Comparison of ENCODE assay signal across 1 cellular context in the genomic region with DNA sequence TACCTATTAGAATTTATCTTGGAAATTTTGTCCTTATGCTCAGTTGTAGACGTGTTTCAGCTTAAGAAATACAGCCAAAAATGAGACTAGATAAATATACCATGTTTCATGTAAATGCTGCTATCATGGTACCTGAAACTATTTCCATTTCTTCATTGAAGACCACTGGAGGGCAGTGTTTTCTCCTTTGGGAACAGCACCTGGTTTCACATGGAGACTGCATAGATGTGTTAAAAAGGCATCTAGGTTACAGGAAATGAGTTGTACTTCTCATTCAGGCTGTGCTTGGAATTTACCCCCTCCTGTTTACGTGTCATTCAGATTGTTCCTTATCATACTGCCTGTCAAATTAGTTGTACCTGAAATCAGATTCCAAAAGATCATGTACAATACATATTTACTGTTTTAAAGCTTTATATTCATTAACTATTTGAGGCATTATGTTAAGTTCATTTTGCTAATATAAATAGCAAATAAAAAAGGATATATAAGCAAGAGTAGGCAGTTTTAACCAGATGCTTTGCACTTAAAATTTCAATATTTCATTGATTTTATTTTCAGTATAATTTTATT.
TF ChIP-seq lines count a peak whose summit lies in the region.

No MANE protein-coding gene starts in this region.

TF ChIP-seq in H1, 55 proteins besides CTCF, POLR2A, EP300 and RAD21 (continued from another document):
- TF ChIP-seq, protein P1, sequence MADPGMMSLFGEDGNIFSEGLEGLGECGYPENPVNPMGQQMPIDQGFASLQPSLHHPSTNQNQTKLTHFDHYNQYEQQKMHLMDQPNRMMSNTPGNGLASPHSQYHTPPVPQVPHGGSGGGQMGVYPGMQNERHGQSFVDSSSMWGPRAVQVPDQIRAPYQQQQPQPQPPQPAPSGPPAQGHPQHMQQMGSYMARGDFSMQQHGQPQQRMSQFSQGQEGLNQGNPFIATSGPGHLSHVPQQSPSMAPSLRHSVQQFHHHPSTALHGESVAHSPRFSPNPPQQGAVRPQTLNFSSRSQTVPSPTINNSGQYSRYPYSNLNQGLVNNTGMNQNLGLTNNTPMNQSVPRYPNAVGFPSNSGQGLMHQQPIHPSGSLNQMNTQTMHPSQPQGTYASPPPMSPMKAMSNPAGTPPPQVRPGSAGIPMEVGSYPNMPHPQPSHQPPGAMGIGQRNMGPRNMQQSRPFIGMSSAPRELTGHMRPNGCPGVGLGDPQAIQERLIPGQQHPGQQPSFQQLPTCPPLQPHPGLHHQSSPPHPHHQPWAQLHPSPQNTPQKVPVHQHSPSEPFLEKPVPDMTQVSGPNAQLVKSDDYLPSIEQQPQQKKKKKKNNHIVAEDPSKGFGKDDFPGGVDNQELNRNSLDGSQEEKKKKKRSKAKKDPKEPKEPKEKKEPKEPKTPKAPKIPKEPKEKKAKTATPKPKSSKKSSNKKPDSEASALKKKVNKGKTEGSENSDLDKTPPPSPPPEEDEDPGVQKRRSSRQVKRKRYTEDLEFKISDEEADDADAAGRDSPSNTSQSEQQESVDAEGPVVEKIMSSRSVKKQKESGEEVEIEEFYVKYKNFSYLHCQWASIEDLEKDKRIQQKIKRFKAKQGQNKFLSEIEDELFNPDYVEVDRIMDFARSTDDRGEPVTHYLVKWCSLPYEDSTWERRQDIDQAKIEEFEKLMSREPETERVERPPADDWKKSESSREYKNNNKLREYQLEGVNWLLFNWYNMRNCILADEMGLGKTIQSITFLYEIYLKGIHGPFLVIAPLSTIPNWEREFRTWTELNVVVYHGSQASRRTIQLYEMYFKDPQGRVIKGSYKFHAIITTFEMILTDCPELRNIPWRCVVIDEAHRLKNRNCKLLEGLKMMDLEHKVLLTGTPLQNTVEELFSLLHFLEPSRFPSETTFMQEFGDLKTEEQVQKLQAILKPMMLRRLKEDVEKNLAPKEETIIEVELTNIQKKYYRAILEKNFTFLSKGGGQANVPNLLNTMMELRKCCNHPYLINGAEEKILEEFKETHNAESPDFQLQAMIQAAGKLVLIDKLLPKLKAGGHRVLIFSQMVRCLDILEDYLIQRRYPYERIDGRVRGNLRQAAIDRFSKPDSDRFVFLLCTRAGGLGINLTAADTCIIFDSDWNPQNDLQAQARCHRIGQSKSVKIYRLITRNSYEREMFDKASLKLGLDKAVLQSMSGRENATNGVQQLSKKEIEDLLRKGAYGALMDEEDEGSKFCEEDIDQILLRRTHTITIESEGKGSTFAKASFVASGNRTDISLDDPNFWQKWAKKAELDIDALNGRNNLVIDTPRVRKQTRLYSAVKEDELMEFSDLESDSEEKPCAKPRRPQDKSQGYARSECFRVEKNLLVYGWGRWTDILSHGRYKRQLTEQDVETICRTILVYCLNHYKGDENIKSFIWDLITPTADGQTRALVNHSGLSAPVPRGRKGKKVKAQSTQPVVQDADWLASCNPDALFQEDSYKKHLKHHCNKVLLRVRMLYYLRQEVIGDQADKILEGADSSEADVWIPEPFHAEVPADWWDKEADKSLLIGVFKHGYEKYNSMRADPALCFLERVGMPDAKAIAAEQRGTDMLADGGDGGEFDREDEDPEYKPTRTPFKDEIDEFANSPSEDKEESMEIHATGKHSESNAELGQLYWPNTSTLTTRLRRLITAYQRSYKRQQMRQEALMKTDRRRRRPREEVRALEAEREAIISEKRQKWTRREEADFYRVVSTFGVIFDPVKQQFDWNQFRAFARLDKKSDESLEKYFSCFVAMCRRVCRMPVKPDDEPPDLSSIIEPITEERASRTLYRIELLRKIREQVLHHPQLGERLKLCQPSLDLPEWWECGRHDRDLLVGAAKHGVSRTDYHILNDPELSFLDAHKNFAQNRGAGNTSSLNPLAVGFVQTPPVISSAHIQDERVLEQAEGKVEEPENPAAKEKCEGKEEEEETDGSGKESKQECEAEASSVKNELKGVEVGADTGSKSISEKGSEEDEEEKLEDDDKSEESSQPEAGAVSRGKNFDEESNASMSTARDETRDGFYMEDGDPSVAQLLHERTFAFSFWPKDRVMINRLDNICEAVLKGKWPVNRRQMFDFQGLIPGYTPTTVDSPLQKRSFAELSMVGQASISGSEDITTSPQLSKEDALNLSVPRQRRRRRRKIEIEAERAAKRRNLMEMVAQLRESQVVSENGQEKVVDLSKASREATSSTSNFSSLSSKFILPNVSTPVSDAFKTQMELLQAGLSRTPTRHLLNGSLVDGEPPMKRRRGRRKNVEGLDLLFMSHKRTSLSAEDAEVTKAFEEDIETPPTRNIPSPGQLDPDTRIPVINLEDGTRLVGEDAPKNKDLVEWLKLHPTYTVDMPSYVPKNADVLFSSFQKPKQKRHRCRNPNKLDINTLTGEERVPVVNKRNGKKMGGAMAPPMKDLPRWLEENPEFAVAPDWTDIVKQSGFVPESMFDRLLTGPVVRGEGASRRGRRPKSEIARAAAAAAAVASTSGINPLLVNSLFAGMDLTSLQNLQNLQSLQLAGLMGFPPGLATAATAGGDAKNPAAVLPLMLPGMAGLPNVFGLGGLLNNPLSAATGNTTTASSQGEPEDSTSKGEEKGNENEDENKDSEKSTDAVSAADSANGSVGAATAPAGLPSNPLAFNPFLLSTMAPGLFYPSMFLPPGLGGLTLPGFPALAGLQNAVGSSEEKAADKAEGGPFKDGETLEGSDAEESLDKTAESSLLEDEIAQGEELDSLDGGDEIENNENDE (IDR thresholded peaks at IDR 0.05; ENCODE audit: insufficient replicate concordance, low read length) = peak; percentile 51
